In genomic region chr7:44381494-44382220, GRCh38 we compare ENCODE assay signal across 19 cellular contexts. TPM values are rescaled to one million over a fixed set of nuclear protein-coding genes. Genes with fewer than 3 reads are reported as not detected.
DNase-seq lines count a peak whose midpoint lies in the region; ATAC-seq, FAIRE-seq and TF ChIP-seq lines count a peak whose summit lies in the region.
"Had no signal": no experiment of that assay in that cellular context is flagged by ENCODE, and none has a peak within 500 bp of the region (broad histone marks: within the 10 kb centered on the region; RNA-seq: fewer than 3 reads in every experiment).

No MANE protein-coding gene starts in this region.

- peak overlapping the region; percentile 95; the same call in 1 of the 2 replicates for H2BK120ac ChIP-seq in IMR-90 (ENCODE audit: low read depth, low read length)
- no peak overlapping the region for H2BK120ac ChIP-seq in H1 (replicated peaks; ENCODE audit: low read depth, low read length)

- H3K9me3 Mint-ChIP-seq in activated naive CD4-positive, alpha-beta T cell treated with anti-CD3 and anti-CD28 coated beads, Interleukin-2, amount 50 U/mL, for 24 hours, result no peaks in the 10 kb centered on the region
- H3K9me3 Mint-ChIP-seq in activated naive CD4-positive, alpha-beta T cell treated with anti-CD3 and anti-CD28 coated beads for 36 hours, result no peaks in the 10 kb centered on the region
- no peaks in the 10 kb centered on the region for H3K9me3 Mint-ChIP-seq in stimulated activated effector memory CD8-positive, alpha-beta T cell treated with anti-CD3 and anti-CD28 coated beads, Interleukin-12 subunit alpha, Interleukin-12 subunit beta, amount 100 ng/mL, for 72 hours
- H3K9me3 Mint-ChIP-seq: activated naive CD4-positive, alpha-beta T cell treated with anti-CD3 and anti-CD28 coated beads, Interleukin-2, amount 10 ng/mL, durations not matched to agents 7 days and 5 days; CD14-positive monocyte had no signal

- H3K4me1 ChIP-seq in IMR-90 (ENCODE audit: control insufficient read depth, insufficient read depth, low read length), result peaks cover 58% of the 10 kb centered on the region
- no peaks in the 10 kb centered on the region for H3K4me1 ChIP-seq in H1 (replicated peaks in 1 of 4; ENCODE audit: control insufficient read depth in 3 of 4, insufficient read depth in 4 of 4, low read length in 3 of 4)

- peaks cover 0 to 67% of the 10 kb centered on the region in 2 experiments; a peak in 2 of 4 replicates for H3K79me1 ChIP-seq in IMR-90 (ENCODE audit: low read depth in 1 of 2, low read length in 2 of 2)
- no peaks in the 10 kb centered on the region; the same call in 1 of the 2 replicates for H3K79me1 ChIP-seq in H1 (ENCODE audit: low read depth, low read length)

- no peaks in the 10 kb centered on the region for H3K27me3 ChIP-seq in IMR-90 (ENCODE audit: control insufficient read depth, insufficient read depth, low read length)
- H3K27me3 ChIP-seq in H1 (replicated peaks in 1 of 4; ENCODE audit: control insufficient read depth in 3 of 4, extremely low read depth in 1 of 4, insufficient read depth in 3 of 4, low read length in 3 of 4), result peaks cover 0 to 2% (median 0%) of the 10 kb centered on the region in 4 experiments; a peak in 2 of 7 replicates
- H3K27me3 ChIP-seq: cardiac muscle cell, tibial nerve had no signal

- peak overlapping the region; percentile 31 for H3K27ac Mint-ChIP-seq in activated naive CD4-positive, alpha-beta T cell treated with anti-CD3 and anti-CD28 coated beads, Interleukin-2, amount 50 U/mL, for 24 hours
- H3K27ac Mint-ChIP-seq in activated naive CD4-positive, alpha-beta T cell treated with anti-CD3 and anti-CD28 coated beads for 36 hours, result no peak overlapping the region
- H3K27ac Mint-ChIP-seq in stimulated activated effector memory CD8-positive, alpha-beta T cell treated with anti-CD3 and anti-CD28 coated beads, Interleukin-12 subunit alpha, Interleukin-12 subunit beta, amount 100 ng/mL, for 72 hours, result peak overlapping the region; percentile 80
- H3K27ac Mint-ChIP-seq: activated naive CD4-positive, alpha-beta T cell treated with anti-CD3 and anti-CD28 coated beads, Interleukin-2, amount 10 ng/mL, durations not matched to agents 7 days and 5 days had no signal

- H3K4me3 Mint-ChIP-seq in activated naive CD4-positive, alpha-beta T cell treated with anti-CD3 and anti-CD28 coated beads, Interleukin-2, amount 50 U/mL, for 24 hours, result no peak overlapping the region
- no peak overlapping the region for H3K4me3 Mint-ChIP-seq in activated naive CD4-positive, alpha-beta T cell treated with anti-CD3 and anti-CD28 coated beads for 36 hours
- no peak overlapping the region for H3K4me3 Mint-ChIP-seq in stimulated activated effector memory CD8-positive, alpha-beta T cell treated with anti-CD3 and anti-CD28 coated beads, Interleukin-12 subunit alpha, Interleukin-12 subunit beta, amount 100 ng/mL, for 72 hours
- H3K4me3 Mint-ChIP-seq: activated naive CD4-positive, alpha-beta T cell treated with anti-CD3 and anti-CD28 coated beads, Interleukin-2, amount 10 ng/mL, durations not matched to agents 7 days and 5 days; CD14-positive monocyte had no signal

- TF ChIP-seq CTCF in IMR-90 (conservative IDR thresholded peaks at IDR 0.05; ENCODE audit: low read depth, low read length), result no peak
- TF ChIP-seq CTCF in H1 (IDR thresholded peaks at IDR 0.05; ENCODE audit: control extremely low read depth in 1 of 3, insufficient read depth in 1 of 3, low read depth in 1 of 3, low read length in 3 of 3), result no peak

- peak overlapping the region; percentile 95 for H3K14ac ChIP-seq in IMR-90 (replicated peaks; ENCODE audit: low read depth, low read length)
- H3K14ac ChIP-seq in H1 (ENCODE audit: insufficient read length), result no peak overlapping the region

- TF ChIP-seq RAD21 in IMR-90 (IDR thresholded peaks at IDR 0.05; ENCODE audit: low read length), result no peak
- TF ChIP-seq RAD21 in H1 (IDR thresholded peaks at IDR 0.05 in 1 of 2, conservative IDR thresholded peaks at IDR 0.05 in 1 of 2; ENCODE audit: low read depth in 2 of 2, low read length in 2 of 2), result no peak

- no peak for TF ChIP-seq EP300 in H1 (IDR thresholded peaks at IDR 0.05; ENCODE audit: borderline replicate concordance in 1 of 2, low read depth in 2 of 2, low read length in 2 of 2)

- H4K5ac ChIP-seq in IMR-90 (ENCODE audit: low read depth, low read length), result no peak overlapping the region
- H4K5ac ChIP-seq in H1 (ENCODE audit: insufficient read length, low read depth, low read length), result no peak overlapping the region

- no peak overlapping the region for H2BK12ac ChIP-seq in H1 (ENCODE audit: low read depth, low read length)

- H3K56ac ChIP-seq in IMR-90 (ENCODE audit: extremely low read depth, insufficient read depth, low read length) (no peak overlapping the region), H1 (replicated peaks; ENCODE audit: insufficient read length, low read depth, low read length) (no peak overlapping the region)

- peak overlapping the region; percentile 22 for H2AK9ac ChIP-seq in IMR-90 (replicated peaks; ENCODE audit: low read depth, low read length, poor library complexity)

- H3K23ac ChIP-seq in IMR-90 (ENCODE audit: low read depth, low read length) (peak overlapping the region; percentile 58; the same call in 1 of the 2 replicates), H1 (ENCODE audit: insufficient read length) (no peak overlapping the region)

- H3K23me2 ChIP-seq in H1 (ENCODE audit: low read depth, low read length), result no peaks in the 10 kb centered on the region

- peaks cover 88% of the 10 kb centered on the region for H3K9me1 ChIP-seq in IMR-90 (ENCODE audit: insufficient read depth, low read length)

- H4K91ac ChIP-seq in IMR-90 (ENCODE audit: insufficient read depth, low read depth, low read length) (peak overlapping the region; percentile 66; the same call in 1 of the 2 replicates), H1 (replicated peaks; ENCODE audit: insufficient read length, low read length) (no peak overlapping the region)

- intact Hi-C loops in activated naive CD4-positive, alpha-beta T cell treated with anti-CD3 and anti-CD28 coated beads for 36 hours (cut with micrococcal nuclease), result no loop called here
- intact Hi-C loops in IMR-90 (cut with micrococcal nuclease), result no loop called here

- peaks cover 9% of the 10 kb centered on the region; the same call in 1 of the 2 replicates for H4K20me1 ChIP-seq in IMR-90 (ENCODE audit: insufficient read depth, low read length)
- H4K20me1 ChIP-seq in H1 (replicated peaks in 1 of 2; ENCODE audit: control insufficient read depth in 1 of 2, insufficient read depth in 2 of 2, low read length in 2 of 2), result peaks cover 0 to 15% of the 10 kb centered on the region in 2 experiments

- POLR2A ChIA-PET in IMR-90 (lab: Charles Lee; ENCODE audit: unreplicated experiment) (no interaction called here), H1 (lab: Charles Lee; ENCODE audit: partially characterized antibody) (interaction anchor here (0.6 to 1.6 kb wide), 2 partner anchors 10 to 196 kb away, joined by 3 to 5 read pairs; no protein-coding TSS in a partner anchor)

- ATAC-seq in IMR-90 (ENCODE audit: low read depth) (no peak), GM21528 (IDR thresholded peaks at IDR 0.05; ENCODE audit: low FRiP score, unreplicated experiment) (no peak)
- ATAC-seq in stimulated activated effector memory CD8-positive, alpha-beta T cell treated with anti-CD3 and anti-CD28 coated beads, Interleukin-12 subunit alpha, Interleukin-12 subunit beta, amount 100 ng/mL, for 72 hours, result no peak
- ATAC-seq: HepG2 had no signal

- peaks cover 3% of the 10 kb centered on the region for H3K4me1 Mint-ChIP-seq in activated naive CD4-positive, alpha-beta T cell treated with anti-CD3 and anti-CD28 coated beads, Interleukin-2, amount 50 U/mL, for 24 hours
- no peaks in the 10 kb centered on the region for H3K4me1 Mint-ChIP-seq in activated naive CD4-positive, alpha-beta T cell treated with anti-CD3 and anti-CD28 coated beads for 36 hours (ENCODE audit: low read depth)
- peaks cover 31% of the 10 kb centered on the region for H3K4me1 Mint-ChIP-seq in stimulated activated effector memory CD8-positive, alpha-beta T cell treated with anti-CD3 and anti-CD28 coated beads, Interleukin-12 subunit alpha, Interleukin-12 subunit beta, amount 100 ng/mL, for 72 hours
- H3K4me1 Mint-ChIP-seq: activated naive CD4-positive, alpha-beta T cell treated with anti-CD3 and anti-CD28 coated beads, Interleukin-2, amount 10 ng/mL, durations not matched to agents 7 days and 5 days had no signal

- no peak overlapping the region for H2AFZ ChIP-seq in IMR-90 (replicated peaks; ENCODE audit: low read length, poor library complexity)
- H2AFZ ChIP-seq in H1 (ENCODE audit: low read length), result no peak overlapping the region

- H3K4me3 ChIP-seq in IMR-90 (ENCODE audit: insufficient read depth, low read depth, low read length) (no peak overlapping the region), H1 (ENCODE audit: extremely low read depth in 1 of 4, insufficient read depth in 2 of 4, low read depth in 3 of 4, low read length in 4 of 4) (no peak overlapping the region)
- H3K4me3 ChIP-seq: cardiac muscle cell, SK-N-MC, tibial nerve had no signal

- H2BK20ac ChIP-seq in IMR-90 (ENCODE audit: low read depth, low read length) (peak overlapping the region; percentile 69), H1 (ENCODE audit: low read length) (no peak overlapping the region)

- TF ChIP-seq POLR2A in IMR-90 (IDR thresholded peaks at IDR 0.05; ENCODE audit: low read depth, low read length), result no peak
- TF ChIP-seq POLR2A in H1 (IDR thresholded peaks at IDR 0.05; ENCODE audit: control extremely low read depth in 1 of 2, low read depth in 2 of 2, low read length in 2 of 2), result no peak

- BruUV-seq in IMR-90 (replicated peaks; lab: Mats Ljungman, UMichigan), result no TSS peak

- peak overlapping the region; percentile 99 for H2AK5ac ChIP-seq in IMR-90 (ENCODE audit: low read depth, low read length)
- no peak overlapping the region for H2AK5ac ChIP-seq in H1 (ENCODE audit: low read depth, low read length)

- H3K9ac ChIP-seq in IMR-90 (ENCODE audit: low read depth, low read length) (no peak overlapping the region), H1 (replicated peaks in 1 of 4; ENCODE audit: extremely low read depth in 1 of 4, low read depth in 3 of 4, low read length in 3 of 4) (no peak overlapping the region)

- H3K27ac ChIP-seq in IMR-90 (ENCODE audit: insufficient read depth, low read length) (peak overlapping the region; percentile 3; the same call in 1 of the 2 replicates), H1 (ENCODE audit: low read depth, low read length) (no peak overlapping the region)
- H3K27ac ChIP-seq: SK-N-MC had no signal

- no peaks in the 10 kb centered on the region for H3K27me3 Mint-ChIP-seq in activated naive CD4-positive, alpha-beta T cell treated with anti-CD3 and anti-CD28 coated beads, Interleukin-2, amount 50 U/mL, for 24 hours
- H3K27me3 Mint-ChIP-seq in activated naive CD4-positive, alpha-beta T cell treated with anti-CD3 and anti-CD28 coated beads for 36 hours (ENCODE audit: low read depth), result no peaks in the 10 kb centered on the region

- peak overlapping the region; percentile 92 for H3K4ac ChIP-seq in IMR-90 (ENCODE audit: low read depth, low read length)
- no peak overlapping the region for H3K4ac ChIP-seq in H1 (replicated peaks; ENCODE audit: insufficient read length, low read depth, low read length)

- H3K4me2 ChIP-seq in IMR-90 (ENCODE audit: low read depth, low read length), result no peak overlapping the region
- no peak overlapping the region for H3K4me2 ChIP-seq in H1 (ENCODE audit: insufficient read depth in 1 of 2, low read depth in 2 of 2, low read length in 2 of 2)

- in situ Hi-C loops in IMR-90 (cut with MboI; ENCODE audit: low sequenced_read_pairs), result no loop called here

- peak overlapping the region; percentile 28 for H2BK5ac ChIP-seq in IMR-90 (ENCODE audit: low read depth, low read length, poor library complexity, severe bottlenecking)
- H2BK5ac ChIP-seq in H1 (ENCODE audit: low read depth, low read length), result no peak overlapping the region

- H4K8ac ChIP-seq in IMR-90 (ENCODE audit: low read depth in 2 of 2, low read length in 2 of 2) (peak overlapping the region in 1 of 2 experiments; percentile 56; a peak in 1 of 4 replicates), H1 (ENCODE audit: extremely low read depth, insufficient read depth, low read length) (0 out of 2 replicates have a peak overlapping the region, but pooled peaks have one; percentile 35)

- CTCF ChIA-PET in activated naive CD4-positive, alpha-beta T cell treated with anti-CD3 and anti-CD28 coated beads for 36 hours (lab: Charles Lee), result no interaction called here
- CTCF ChIA-PET in IMR-90 (lab: Yijun Ruan, JAX) (no interaction called here), H1 (lab: Charles Lee; ENCODE audit: partially characterized antibody) (interaction anchor here (1.2 kb wide), 1 partner anchor 140 kb away, joined by 3 read pairs; no protein-coding TSS in a partner anchor)

- no peaks in the 10 kb centered on the region for H3K9me3 ChIP-seq in IMR-90 (ENCODE audit: control insufficient read depth, insufficient read depth, low read length)
- no peaks in the 10 kb centered on the region for H3K9me3 ChIP-seq in H1 (ENCODE audit: insufficient read depth in 2 of 2, low read depth in 1 of 2, low read length in 1 of 2)
- H3K9me3 ChIP-seq: tibial nerve had no signal

- H2BK15ac ChIP-seq in IMR-90 (ENCODE audit: low read depth, low read length) (peak overlapping the region; percentile 48; the same call in 2 of the 3 replicates), H1 (ENCODE audit: low read length) (no peak overlapping the region)

- dilution Hi-C loops in IMR-90 (cut with HindIII; ENCODE audit: low sequenced_read_pairs, unreplicated experiment), result no loop called here

- H3K79me2 ChIP-seq in H1 (ENCODE audit: control insufficient read depth in 1 of 2, insufficient read depth in 2 of 2, low read length in 2 of 2), result no peaks in the 10 kb centered on the region

- no peak for FAIRE-seq in H1 (lab: Jason Lieb, UNC)
- FAIRE-seq: endometrium, HepG2 had no signal

- H3K36me3 Mint-ChIP-seq in activated naive CD4-positive, alpha-beta T cell treated with anti-CD3 and anti-CD28 coated beads, Interleukin-2, amount 50 U/mL, for 24 hours, result peaks cover 3% of the 10 kb centered on the region
- peaks cover 1% of the 10 kb centered on the region for H3K36me3 Mint-ChIP-seq in activated naive CD4-positive, alpha-beta T cell treated with anti-CD3 and anti-CD28 coated beads for 36 hours (ENCODE audit: low read depth)
- H3K36me3 Mint-ChIP-seq in stimulated activated effector memory CD8-positive, alpha-beta T cell treated with anti-CD3 and anti-CD28 coated beads, Interleukin-12 subunit alpha, Interleukin-12 subunit beta, amount 100 ng/mL, for 72 hours, result peaks cover 50% of the 10 kb centered on the region

- H3K36me3 ChIP-seq in IMR-90 (ENCODE audit: control insufficient read depth, insufficient read depth, low read length) (peaks cover 21% of the 10 kb centered on the region), H1 (ENCODE audit: control insufficient read depth in 2 of 4, insufficient read depth in 4 of 4, low read length in 3 of 4) (peaks cover 0 to 5% (median 0%) of the 10 kb centered on the region in 4 experiments; a peak in 3 of 8 replicates)

- no peak for DNase-seq in activated naive CD4-positive, alpha-beta T cell treated with anti-CD3 and anti-CD28 coated beads for 36 hours
- DNase-seq in IMR-90 (no peak), H1 (ENCODE audit: low read depth in 1 of 2, low spot score in 2 of 2) (peak in 1 of 2 experiments; percentile 33), COLO668 (lab: John Stamatoyannopoulos, UW; ENCODE audit: unreplicated experiment) (no peak), NCI-H446 (lab: John Stamatoyannopoulos, UW) (no peak)
- DNase-seq in stimulated activated effector memory CD8-positive, alpha-beta T cell treated with anti-CD3 and anti-CD28 coated beads, Interleukin-12 subunit alpha, Interleukin-12 subunit beta, amount 100 ng/mL, for 72 hours (ENCODE audit: low spot score in 2 of 2), result peak in 1 of 2 donors; percentile 43
- DNase-seq: activated naive CD4-positive, alpha-beta T cell treated with anti-CD3 and anti-CD28 coated beads, Interleukin-2, amount 10 ng/mL, durations not matched to agents 7 days and 5 days; activated T-cell treated with anti-CD3 and anti-CD28 coated beads for 4 hours; DMS53; kidney glomerular epithelial cell; NCI-H146 had no signal

- WGBS in IMR-90 (ENCODE audit: extremely low coverage in 2 of 2, insufficient read length in 1 of 2), 2 experiments, result no CpG with 5 or more reads among the region's 9 CpGs
- WGBS in H1 (ENCODE audit: extremely low coverage in 1 of 2, insufficient coverage in 1 of 2, insufficient read length in 1 of 2, insufficient replicate concordance in 2 of 2, low coverage in 1 of 2, low lambda C conversion rate in 2 of 2, missing lambda C conversion rate in 1 of 2), 2 experiments, result 87% methylated on average over 7 of the region's 9 CpGs; no CpG with 5 or more reads in 1 of the 2 experiments

- no peak overlapping the region for H3K18ac ChIP-seq in IMR-90 (ENCODE audit: low read depth, low read length)
- no peak overlapping the region for H3K18ac ChIP-seq in H1 (ENCODE audit: extremely low read depth, low read length)

RNA-seq across cellular contexts. Expression of gene CAMK2B, which starts 56.3 kb away (rescaled TPM):
- total RNA-seq in activated naive CD4-positive, alpha-beta T cell treated with anti-CD3 and anti-CD28 coated beads for 36 hours, result under 1 TPM; 0.30 to 0.38 TPM
- 0.18 and 0.28 TPM in 2 replicates for total RNA-seq in IMR-90 (2012; rRNA removed)
- polyA plus RNA-seq in IMR-90 (2012; rRNA removed) (0.14 and 0.36 TPM in 2 replicates), H1 (2011; rRNA removed) (0.05 and 0.14 TPM in 2 replicates)
- 0.11 and 0.74 TPM in 2 replicates for polyA plus RNA-seq in IMR-90 (2012; cell fraction: cytosol; rRNA removed)
- polyA plus RNA-seq in IMR-90 (2012; cell fraction: nucleus; rRNA removed; ENCODE audit: low replicate concordance), result 0.57 and 1.0 TPM in 2 replicates
- total RNA-seq in H1 (2021; fragmentation: NEBNext Ultra II Directional; extraction: Animal tissue kit (Norgen Biotek cat#: 25700)), result 0.15 and 0.17 TPM in 2 replicates
- polyA plus RNA-seq in H1 (2011; cell fraction: cytosol; rRNA removed), result 0.39 TPM
- 0.23 TPM for polyA plus RNA-seq in H1 (2011; cell fraction: nucleus; rRNA removed)
- polyA plus RNA-seq in H1 (2012, experiment 1 of 2), result 0.04 to 0.09 TPM (median 0.09 TPM) in 3 of 4 replicates, not detected in the other
- not detected for polyA plus RNA-seq in H1 (2012, experiment 2 of 2)
- polyA plus RNA-seq in H1 (2013, experiment 1 of 2), result 0.02 TPM
- 0.02 TPM for polyA plus RNA-seq in H1 (2013, experiment 2 of 2)
- not detected in 2 replicates for polyA minus RNA-seq in H1 (2011; rRNA and poly(A)+ RNA removed)
- not detected for polyA minus RNA-seq in H1 (2011; cell fraction: cytosol; rRNA and poly(A)+ RNA removed)
- polyA minus RNA-seq in H1 (2011; cell fraction: nucleus; rRNA and poly(A)+ RNA removed), result not detected
- polyA plus RNA-seq: CD14-positive monocyte had no signal
